Comparison of ENCODE assay signal across 8 cellular contexts in genomic region chr4:18593297-18594002, GRCh38.
DNase-seq lines count a peak whose midpoint lies in the region; ATAC-seq and TF ChIP-seq lines count a peak whose summit lies in the region.

No MANE protein-coding gene starts in this region.

- H3K27me3 Mint-ChIP-seq in activated CD4-positive, alpha-beta T cell treated with anti-CD3 and anti-CD28 coated beads, Interleukin-2, amount 10 ng/mL, durations not matched to agents 24 days and 14 days: peaks cover 3% of the 10 kb centered on the region

- H3K27ac ChIP-seq in dorsolateral prefrontal cortex: peak overlapping the region in 24 of 59 donors; percentile 5 to 63 (median 36)

- TF ChIP-seq CTCF in dorsolateral prefrontal cortex (IDR thresholded peaks at IDR 0.05 in 54 of 56, conservative IDR thresholded peaks at IDR 0.05 in 2 of 56; ENCODE audit: low read depth in 1 of 56, partially characterized antibody in 56 of 56): peak; percentile 83 to 96 (median 91)

- intact Hi-C loops in activated CD4-positive, alpha-beta T cell treated with anti-CD3 and anti-CD28 coated beads, Interleukin-2, amount 10 ng/mL, durations not matched to agents 24 days and 14 days (cut with micrococcal nuclease): loop anchor here (1.0 to 10.0 kb wide), 4 partner anchors 659 to 1044 kb away; no protein-coding TSS in a partner anchor
- intact Hi-C loops in dorsolateral prefrontal cortex (cut with DNase I): loop anchor here (2.0 to 10.0 kb wide), 6 partner anchors 571 to 1049 kb away; partner anchors contain the start of genes LCORL (in 2 of the 2), DCAF16 (in 1 of the 2) and NCAPG (in 1 of the 2)

- H3K36me3 Mint-ChIP-seq in activated CD4-positive, alpha-beta T cell treated with anti-CD3 and anti-CD28 coated beads, Interleukin-2, amount 10 ng/mL, durations not matched to agents 24 days and 14 days (ENCODE audit: low read depth): no peaks in the 10 kb centered on the region

- peaks cover 0 to 3% (median 0%) of the 10 kb centered on the region in 45 donors for H3K27me3 ChIP-seq in dorsolateral prefrontal cortex

- H3K27ac Mint-ChIP-seq in activated CD4-positive, alpha-beta T cell treated with anti-CD3 and anti-CD28 coated beads, Interleukin-2, amount 10 ng/mL, durations not matched to agents 24 days and 14 days: no peak overlapping the region

- peak; percentile 78 for ATAC-seq in HG03439 (IDR thresholded peaks at IDR 0.05; ENCODE audit: unreplicated experiment)

- DNase-seq in CD1c-positive myeloid dendritic cell (ENCODE audit: extremely low spot score) (peak; percentile 68), GM19240 (ENCODE audit: insufficient read length, low spot score) (peak; percentile 36), NCI-H510A treated with DMSO at 0.1 percent for 48 hours (lab: John Stamatoyannopoulos, UW) (peak; percentile 54), dorsolateral prefrontal cortex (peak in 8 of 10 donors; percentile 47 to 79 (median 55)), lung microvascular endothelial cell (ENCODE audit: low read depth in 2 of 2) (peak; percentile 78 to 83)
- peak; percentile 84 for DNase-seq in activated CD4-positive, alpha-beta T cell treated with anti-CD3 and anti-CD28 coated beads, Interleukin-2, amount 10 ng/mL, durations not matched to agents 24 days and 14 days
- peak; percentile 8 to 12 for DNase-seq in stimulated activated CD8-positive, alpha-beta memory T cell treated with anti-CD3 and anti-CD28 coated beads, Interleukin-2, amount 100 ng/mL, for 1 hour (ENCODE audit: low read depth in 2 of 2)

- H3K4me3 ChIP-seq in dorsolateral prefrontal cortex: peak overlapping the region in 37 of 59 donors; percentile 1 to 55 (median 15)

- no peaks in the 10 kb centered on the region for H3K9me3 Mint-ChIP-seq in activated CD4-positive, alpha-beta T cell treated with anti-CD3 and anti-CD28 coated beads, Interleukin-2, amount 10 ng/mL, durations not matched to agents 24 days and 14 days

- H3K4me1 Mint-ChIP-seq in activated CD4-positive, alpha-beta T cell treated with anti-CD3 and anti-CD28 coated beads, Interleukin-2, amount 10 ng/mL, durations not matched to agents 24 days and 14 days: peaks cover 5% of the 10 kb centered on the region

- H3K4me3 Mint-ChIP-seq in activated CD4-positive, alpha-beta T cell treated with anti-CD3 and anti-CD28 coated beads, Interleukin-2, amount 10 ng/mL, durations not matched to agents 24 days and 14 days: peak overlapping the region; percentile 26

Comparison
In these comparisons a context has a peak if more than half of its experiments do, and no peak if none do; other contexts are left out.
1. DNase-seq: peak in every context shown above with its lines; median percentile 84 in activated CD4-positive, alpha-beta T cell treated with anti-CD3 and anti-CD28 coated beads, Interleukin-2, amount 10 ng/mL, durations not matched to agents 24 days and 14 days; 80 in lung microvascular endothelial cell; 68 in CD1c-positive myeloid dendritic cell; 55 in dorsolateral prefrontal cortex; 54 in NCI-H510A treated with DMSO at 0.1 percent for 48 hours; 36 in GM19240; 10 in stimulated activated CD8-positive, alpha-beta memory T cell treated with anti-CD3 and anti-CD28 coated beads, Interleukin-2, amount 100 ng/mL, for 1 hour.